In genomic region chr6:139028658-139029469, GRCh38 we compare ENCODE assay signal across 1 cellular context.
A peak's percentile ranks its signal among the peaks of the same experiment; 100 is the strongest.
TF ChIP-seq lines count a peak whose summit lies in the region.

Gene ABRACL, plus strand, starts transcription at chr6:139028745. Its CDS starts 5,416 bp downstream, at chr6:139034161.

TF ChIP-seq in HEK293, 187 proteins besides CTCF, POLR2A, EP300 and RAD21 (continued from another document):
- TF ChIP-seq PRDM2 (tag by site-specific recombination; IDR thresholded peaks at IDR 0.05; ENCODE audit: borderline replicate concordance) (no peak), OSR2 (tag by site-specific recombination; IDR thresholded peaks at IDR 0.05) (peak; percentile 9; the same call in 1 of the 2 replicates), ZNF324 (tag by site-specific recombination; IDR thresholded peaks at IDR 0.05) (no peak), ZNF449 (tag by site-specific recombination; IDR thresholded peaks at IDR 0.05) (peak; percentile 63), ZIC2 (tag by site-specific recombination; IDR thresholded peaks at IDR 0.05) (no peak; the same call in 1 of the 2 replicates), ZFP37 (tag by site-specific recombination; IDR thresholded peaks at IDR 0.05) (no peak), ZNF626 (tag by site-specific recombination; IDR thresholded peaks at IDR 0.05) (no peak), ZNF184 (tag by site-specific recombination; IDR thresholded peaks at IDR 0.05) (no peak), ZNF391 (tag by site-specific recombination; IDR thresholded peaks at IDR 0.05; ENCODE audit: borderline replicate concordance, low read depth) (peak; percentile 79; the same call in 1 of the 2 replicates), GLI2 (tag by site-specific recombination; IDR thresholded peaks at IDR 0.05; ENCODE audit: borderline replicate concordance, low read depth) (no peak), GLI4 (tag by site-specific recombination; IDR thresholded peaks at IDR 0.05) (no peak), ZSCAN23 (tag by site-specific recombination; IDR thresholded peaks at IDR 0.05) (no peak), ZNF362 (tag by site-specific recombination; IDR thresholded peaks at IDR 0.05) (no peak), ZNF548 (tag by site-specific recombination; IDR thresholded peaks at IDR 0.05) (no peak), ZBTB20 (tag by site-specific recombination; IDR thresholded peaks at IDR 0.05) (peak; percentile 99), ZNF175 (tag by site-specific recombination; IDR thresholded peaks at IDR 0.05) (no peak), ZNF148 (tag by site-specific recombination; IDR thresholded peaks at IDR 0.05; ENCODE audit: borderline replicate concordance) (no peak), ZNF660 (tag by site-specific recombination; IDR thresholded peaks at IDR 0.05) (no peak; the same call in 1 of the 2 replicates), ZNF335 (tag by site-specific recombination; conservative IDR thresholded peaks at IDR 0.05) (peak; percentile 95), YY1 (tag by site-specific recombination; IDR thresholded peaks at IDR 0.05) (no peak), ZNF169 (tag by site-specific recombination; IDR thresholded peaks at IDR 0.05) (no peak), ZNF510 (tag by site-specific recombination; IDR thresholded peaks at IDR 0.05; ENCODE audit: insufficient replicate concordance) (no peak), ZNF530 (tag by site-specific recombination; IDR thresholded peaks at IDR 0.05; ENCODE audit: low read depth) (no peak), ZNF701 (tag by site-specific recombination; IDR thresholded peaks at IDR 0.05) (no peak), ZSCAN16 (tag by site-specific recombination; IDR thresholded peaks at IDR 0.05) (no peak), FEZF1 (tag by site-specific recombination; IDR thresholded peaks at IDR 0.05) (no peak), ZNF132 (tag by site-specific recombination; IDR thresholded peaks at IDR 0.05; ENCODE audit: borderline replicate concordance) (no peak), ZNF670 (tag by site-specific recombination; IDR thresholded peaks at IDR 0.05; ENCODE audit: low read depth) (no peak), ZNF274 (IDR thresholded peaks at IDR 0.05; ENCODE audit: low read length) (no peak), ZNF274 (tag by site-specific recombination; IDR thresholded peaks at IDR 0.05; ENCODE audit: borderline replicate concordance) (no peak), MEIS1 (CRISPR knock-in tag; IDR thresholded peaks at IDR 0.05; ENCODE audit: borderline replicate concordance) (no peak), ZNF707 (tag by site-specific recombination; IDR thresholded peaks at IDR 0.05) (no peak), ZBTB44 (tag by site-specific recombination; IDR thresholded peaks at IDR 0.05) (no peak), TRIM28 (IDR thresholded peaks at IDR 0.05; ENCODE audit: borderline replicate concordance, low read length) (no peak), ZNF704 (tag by site-specific recombination; IDR thresholded peaks at IDR 0.05) (peak; percentile 100), ZNF529 (tag by site-specific recombination; IDR thresholded peaks at IDR 0.05; ENCODE audit: insufficient replicate concordance) (no peak), ZNF610 (tag by site-specific recombination; IDR thresholded peaks at IDR 0.05; ENCODE audit: borderline replicate concordance) (no peak), ZNF544 (tag by site-specific recombination; IDR thresholded peaks at IDR 0.05) (no peak), ZBTB7A (tag by site-specific recombination; IDR thresholded peaks at IDR 0.05; ENCODE audit: low read depth) (no peak; the same call in 1 of the 2 replicates), ZNF518A (tag by site-specific recombination; conservative IDR thresholded peaks at IDR 0.05; ENCODE audit: low read depth) (no peak), GLIS2 (tag by site-specific recombination; IDR thresholded peaks at IDR 0.05) (peak; percentile 83; the same call in 1 of the 2 replicates)
